ENCODE assay signal across 8 cellular contexts in genomic region chr13:49248433-49249002, GRCh38. TPM values are rescaled to one million over a fixed set of nuclear protein-coding genes. Genes with fewer than 3 reads are reported as not detected.
A peak's percentile ranks its signal among the peaks of the same experiment; 100 is the strongest.
DNase-seq lines count a peak whose midpoint lies in the region; ATAC-seq and TF ChIP-seq lines count a peak whose summit lies in the region.

No MANE protein-coding gene starts in this region.

- H3K36me3 ChIP-seq in OCI-LY7 (ENCODE audit: insufficient read depth, low read length) (peaks cover 23% of the 10 kb centered on the region), thymus (ENCODE audit: control insufficient read depth, insufficient read depth) (no peaks in the 10 kb centered on the region)

- intact Hi-C loops in OCI-LY7 (cut with micrococcal nuclease; ENCODE audit: unreplicated experiment) (loop anchor here (5.0 kb wide), 2 partner anchors 189 to 359 kb away; no protein-coding TSS in a partner anchor), lower leg skin (cut with DNase I; ENCODE audit: low total_unique reads) (no loop called here)

- 0 out of 2 replicates have a peak, but pooled peaks cover 6% of the 10 kb centered on the region for H3K9me2 ChIP-seq in OCI-LY7 (ENCODE audit: insufficient read depth, low read length)

- BruUV-seq in OCI-LY7 (replicated peaks; lab: Mats Ljungman, UMichigan), result no TSS peak

- H3K4me1 ChIP-seq in OCI-LY7 (ENCODE audit: insufficient read depth, low read length, poor library complexity, severe bottlenecking), result peaks cover 11% of the 10 kb centered on the region
- no peaks in the 10 kb centered on the region for H3K4me1 ChIP-seq in thymus (ENCODE audit: control insufficient read depth, insufficient read depth, low read length)

- no peaks in the 10 kb centered on the region for H4K20me1 ChIP-seq in OCI-LY7 (ENCODE audit: insufficient read depth, low read length)

- CTCF ChIA-PET in OCI-LY7 (lab: Charles Lee; ENCODE audit: unreplicated experiment), result interaction anchor here (0.9 to 1.4 kb wide), 2 partner anchors 13 to 32 kb away, joined by 3 read pairs; no protein-coding TSS in a partner anchor

- no peak for TF ChIP-seq POLR2A in lower leg skin (IDR thresholded peaks at IDR 0.05)

- DNase-seq in Daoy (ENCODE audit: low read depth) (peak; percentile 10), OCI-LY7 (ENCODE audit: low spot score) (peak; percentile 30), chondrocyte (ENCODE audit: low spot score) (no peak), lower leg skin (ENCODE audit: low spot score in 2 of 2) (no peak), NCI-H2171 treated with DMSO at 0.1 percent for 48 hours (lab: John Stamatoyannopoulos, UW) (no peak), T1000 (lab: John Stamatoyannopoulos, UW) (no peak)

- H3K4me1 Mint-ChIP-seq in chondrocyte (ENCODE audit: low read depth), result peaks cover 16% of the 10 kb centered on the region

- no peaks in the 10 kb centered on the region for H3K27me3 Mint-ChIP-seq in chondrocyte (ENCODE audit: low read depth)

- H3K36me3 Mint-ChIP-seq in chondrocyte (ENCODE audit: low read depth), result peaks cover 2% of the 10 kb centered on the region

- peak overlapping the region; percentile 88 for H3K4me3 Mint-ChIP-seq in chondrocyte (ENCODE audit: unreplicated experiment)

- WGBS in lower leg skin, 2 donors, result 3% methylated on average over 18 of the region's 18 CpGs
- 2% methylated on average over 18 of the region's 18 CpGs for WGBS in thymus

- H3K79me2 ChIP-seq in OCI-LY7 (ENCODE audit: insufficient read depth, low read depth, low read length), result peaks cover 13% of the 10 kb centered on the region; the same call in 1 of the 2 replicates

- H3K27ac ChIP-seq in OCI-LY7 (ENCODE audit: low read depth, low read length, poor library complexity, severe bottlenecking) (peak overlapping the region; percentile 25), thymus (ENCODE audit: low read depth) (peak overlapping the region; percentile 89)

- no peaks in the 10 kb centered on the region for H3K27me3 ChIP-seq in thymus (ENCODE audit: control insufficient read depth, insufficient read depth)

- H3K9me3 ChIP-seq in OCI-LY7 (ENCODE audit: low read length), result no peaks in the 10 kb centered on the region
- no peaks in the 10 kb centered on the region for H3K9me3 ChIP-seq in thymus (ENCODE audit: control insufficient read depth)

- H3K9me3 Mint-ChIP-seq in chondrocyte (ENCODE audit: low read depth), result no peaks in the 10 kb centered on the region

- TF ChIP-seq CTCF in OCI-LY7 (conservative IDR thresholded peaks at IDR 0.05; ENCODE audit: low read length) (peak; percentile 69), chondrocyte (IDR thresholded peaks at IDR 0.05) (peak; percentile 68), lower leg skin (IDR thresholded peaks at IDR 0.05) (no peak)

- peak; percentile 33 for ATAC-seq in GM21723 (IDR thresholded peaks at IDR 0.05; ENCODE audit: unreplicated experiment)

- peak overlapping the region; percentile 92 for H2AFZ ChIP-seq in OCI-LY7 (ENCODE audit: low read length)

- H3K27ac Mint-ChIP-seq in chondrocyte (ENCODE audit: unreplicated experiment), result peak overlapping the region; percentile 99

- POLR2A ChIA-PET in OCI-LY7 (lab: Charles Lee), result interaction anchor here (0.6 to 1.6 kb wide), 9 partner anchors 10 to 1213 kb away, joined by 3 to 5 read pairs (median 3); no protein-coding TSS in a partner anchor

- H3K4me3 ChIP-seq in OCI-LY7 (ENCODE audit: low read depth, low read length, poor library complexity, severe bottlenecking), result peak overlapping the region; percentile 83
- peak overlapping the region; percentile 80 for H3K4me3 ChIP-seq in lower leg skin (ENCODE audit: low read depth, poor library complexity, severe bottlenecking)
- H3K4me3 ChIP-seq in thymus (ENCODE audit: low read length), result peak overlapping the region; percentile 86

- H3K4me2 ChIP-seq in OCI-LY7 (ENCODE audit: low read length), result peak overlapping the region; percentile 79

RNA-seq across cellular contexts. Expression of gene CDADC1, which starts 0.8 kb away (rescaled TPM):
- total RNA-seq in Daoy (2014; rRNA removed; shearing (Covaris generic)), result 0.80 and 30.1 TPM in 2 replicates
- 9.1 and 18.8 TPM in 2 replicates for total RNA-seq in OCI-LY7 (2014; rRNA removed; shearing (Covaris generic))
- total RNA-seq in OCI-LY7 (2022), result 10.3 and 12.5 TPM in 2 replicates
- total RNA-seq in chondrocyte, result 8.9 to 13.5 TPM (median 11.8 TPM) in 3 replicates
- 1 to 10 TPM in 3 of 4 donors, under 1 TPM in 1; 0.84 to 7.2 (median 1.9) TPM for total RNA-seq in lower leg skin
- 8.0 TPM for polyA plus RNA-seq in thymus

RNA-seq across cellular contexts. Expression of gene MLNR, which starts 28.4 kb away (rescaled TPM):
- not detected in 2 replicates for total RNA-seq in Daoy (2014; rRNA removed; shearing (Covaris generic))
- not detected in 2 replicates for total RNA-seq in OCI-LY7 (2014; rRNA removed; shearing (Covaris generic))
- total RNA-seq in OCI-LY7 (2022), result not detected in 2 replicates
- not detected in 3 replicates for total RNA-seq in chondrocyte
- not detected for total RNA-seq in lower leg skin
- not detected for polyA plus RNA-seq in thymus

Comparison
In these comparisons a context has a peak if more than half of its experiments do, and no peak if none do; other contexts are left out.
1. DNase-seq: peak in Daoy (single experiment) and OCI-LY7 (single experiment); none in chondrocyte (single experiment), lower leg skin (0 of 2), NCI-H2171 treated with DMSO at 0.1 percent for 48 hours (single experiment) and T1000 (single experiment).
2. CTCF ChIP-seq: peak in OCI-LY7 (single experiment) and chondrocyte (single experiment); none in lower leg skin (0 of 3).
3. Peak in every context shown above with its lines, with median percentiles within 50 percentile points of each other: H3K4me3 ChIP-seq.